22 cellular contexts compared by ENCODE assay signal in genomic region chr6:82240191-82240590, GRCh38. TPM values are rescaled to one million over a fixed set of nuclear protein-coding genes. Genes with fewer than 3 reads are reported as not detected.
DNase-seq lines count a peak whose midpoint lies in the region; ATAC-seq, FAIRE-seq and TF ChIP-seq lines count a peak whose summit lies in the region.
"Had no signal": no experiment of that assay in that cellular context is flagged by ENCODE, and none has a peak within 500 bp of the region (broad histone marks: within the 10 kb centered on the region; RNA-seq: fewer than 3 reads in every experiment).

No MANE protein-coding gene starts in this region.

- H4K20me1 ChIP-seq in BLaER1 = no peaks in the 10 kb centered on the region
- peaks cover 19% of the 10 kb centered on the region for H4K20me1 ChIP-seq in Loucy (ENCODE audit: insufficient read depth, low read length, poor library complexity, severe bottlenecking)

- peaks cover 73% of the 10 kb centered on the region for H3K36me3 Mint-ChIP-seq in activated T-cell treated with anti-CD3 and anti-CD28 coated beads, Interleukin-2, amount 50 U/mL, for 24 hours (ENCODE audit: low read depth)

- H3K4me1 Mint-ChIP-seq in activated T-cell treated with anti-CD3 and anti-CD28 coated beads, Interleukin-2, amount 50 U/mL, for 24 hours (ENCODE audit: low read depth) = peaks cover 50% of the 10 kb centered on the region

- H3K27ac Mint-ChIP-seq in activated T-cell treated with anti-CD3 and anti-CD28 coated beads, Interleukin-2, amount 50 U/mL, for 24 hours = no peak overlapping the region
- H3K27ac Mint-ChIP-seq: B cell, HFFc6 had no signal

- H3K4me1 ChIP-seq in BLaER1 (peaks cover 8% of the 10 kb centered on the region; the same call in 1 of the 2 replicates), Loucy (ENCODE audit: insufficient read depth, low read length, poor library complexity, severe bottlenecking) (peaks cover 49% of the 10 kb centered on the region), ectodermal cell (ENCODE audit: control insufficient read depth, insufficient read depth, low read length) (peaks cover 5% of the 10 kb centered on the region)

- H3K4me3 Mint-ChIP-seq in activated T-cell treated with anti-CD3 and anti-CD28 coated beads, Interleukin-2, amount 50 U/mL, for 24 hours = no peak overlapping the region
- H3K4me3 Mint-ChIP-seq: B cell, HFFc6 had no signal

- no peaks in the 10 kb centered on the region for H3F3A ChIP-seq in Loucy (ENCODE audit: low read depth)

- no peak overlapping the region for H3K27ac ChIP-seq in BLaER1
- peak overlapping the region; percentile 17 for H3K27ac ChIP-seq in ectodermal cell (ENCODE audit: insufficient read depth, low read depth, low read length, poor library complexity, severe bottlenecking)
- H3K27ac ChIP-seq: A549 had no signal

- no peaks in the 10 kb centered on the region for H3K9me3 Mint-ChIP-seq in activated T-cell treated with anti-CD3 and anti-CD28 coated beads, Interleukin-2, amount 50 U/mL, for 24 hours
- H3K9me3 Mint-ChIP-seq: HFFc6 had no signal

- FAIRE-seq in GM19239 (lab: Jason Lieb, UNC) = peak; percentile 11
- FAIRE-seq: A549, GM12891, H54 had no signal

- H3K4me3 ChIP-seq in BLaER1 (no peak overlapping the region), Loucy (ENCODE audit: low read length, poor library complexity, severe bottlenecking) (no peak overlapping the region), ectodermal cell (ENCODE audit: insufficient read depth, low read depth, low read length) (no peak overlapping the region)
- H3K4me3 ChIP-seq: A549 had no signal

- no peak for DNase-seq in GM19239 (ENCODE audit: insufficient read length, low spot score)
- DNase-seq in activated T-cell treated with anti-CD3 and anti-CD28 coated beads, Interleukin-2, amount 50 U/mL, for 24 hours = no peak
- no peak for DNase-seq in DMS 273 (lab: John Stamatoyannopoulos, UW; ENCODE audit: unreplicated experiment)
- DNase-seq: DMS79; HFFc6; KG1; NCI-H1092 treated with DMSO at 0.1 percent for 48 hours; NCI-H1436 treated with DMSO at 0.1 percent for 48 hours; NCI-H1930; NCI-H510A; NCI-H748 treated with DMSO at 0.1 percent for 48 hours; NK-92 treated with Interleukin-12 subunit alpha and Interleukin-12 subunit beta, amount 100 ng/mL, for 24 hours; T-helper 1 cell had no signal

- H3K27me3 ChIP-seq in BLaER1 (no peaks in the 10 kb centered on the region), Loucy (ENCODE audit: insufficient read depth, low read length, poor library complexity, severe bottlenecking) (no peaks in the 10 kb centered on the region), ectodermal cell (ENCODE audit: control insufficient read depth, insufficient read depth, low read length, poor library complexity, severe bottlenecking) (no peaks in the 10 kb centered on the region)

- no peak overlapping the region for H2AFZ ChIP-seq in Loucy (ENCODE audit: low read length)

- H3K9me2 ChIP-seq in Loucy (replicated peaks; ENCODE audit: low read depth, low read length) = no peaks in the 10 kb centered on the region

- H3K27me3 Mint-ChIP-seq in activated T-cell treated with anti-CD3 and anti-CD28 coated beads, Interleukin-2, amount 50 U/mL, for 24 hours = no peaks in the 10 kb centered on the region
- H3K27me3 Mint-ChIP-seq: B cell had no signal

- no peak overlapping the region for H3K9ac ChIP-seq in BLaER1
- H3K9ac ChIP-seq in Loucy (ENCODE audit: low read depth, low read length, poor library complexity, severe bottlenecking) = no peak overlapping the region

- TF ChIP-seq CTCF in Loucy (conservative IDR thresholded peaks at IDR 0.05; ENCODE audit: low read length) = no peak

- H3K36me3 ChIP-seq in BLaER1 = peaks cover 12% of the 10 kb centered on the region; the same call in 1 of the 2 replicates
- H3K36me3 ChIP-seq in Loucy (ENCODE audit: insufficient read depth, low read length) = peaks cover 3% of the 10 kb centered on the region; the same call in 1 of the 2 replicates
- H3K36me3 ChIP-seq in ectodermal cell (ENCODE audit: control insufficient read depth, insufficient read depth, low read length) = no peaks in the 10 kb centered on the region

- H3K9me3 ChIP-seq in BLaER1 = no peaks in the 10 kb centered on the region
- H3K9me3 ChIP-seq in Loucy (ENCODE audit: insufficient read depth, low read depth, low read length) = no peaks in the 10 kb centered on the region
- no peaks in the 10 kb centered on the region for H3K9me3 ChIP-seq in ectodermal cell (ENCODE audit: control insufficient read depth, low read length)
- H3K9me3 ChIP-seq: A549 had no signal

- 48 to 51% methylated on average over 3 of the region's 3 CpGs for WGBS in ectodermal cell, 2 experiments

- ATAC-seq in GM21381 (IDR thresholded peaks at IDR 0.05; ENCODE audit: unreplicated experiment) (no peak), GM18907 (IDR thresholded peaks at IDR 0.05; ENCODE audit: unreplicated experiment) (no peak)
- ATAC-seq: A549 had no signal

- peaks cover 80% of the 10 kb centered on the region for H3K79me2 ChIP-seq in Loucy (ENCODE audit: insufficient read depth, low read length)

- H3K4me2 ChIP-seq in BLaER1 (0 out of 2 replicates have a peak overlapping the region, but pooled peaks have one; percentile 7), Loucy (ENCODE audit: low read depth, low read length, poor library complexity, severe bottlenecking) (peak overlapping the region; percentile 17)
- H3K4me2 ChIP-seq: A549 had no signal

RNA-seq across cellular contexts. Expression of gene IBTK, which starts 7.4 kb away (rescaled TPM):
- polyA plus RNA-seq in ectodermal cell (2013, experiment 1 of 4) = 20.4 TPM
- polyA plus RNA-seq in ectodermal cell (2013, experiment 2 of 4) = 20.5 TPM
- 17.4 TPM for polyA plus RNA-seq in ectodermal cell (2013, experiment 3 of 4)
- polyA plus RNA-seq in ectodermal cell (2013, experiment 4 of 4) = 18.7 TPM
